In genomic region chr19:4456566-4456842, GRCh38 we compare ENCODE assay signal across 7 cellular contexts. TPM values are rescaled to one million over a fixed set of nuclear protein-coding genes. Genes with fewer than 3 reads are reported as not detected.
DNase-seq lines count a peak whose midpoint lies in the region; ATAC-seq lines count a peak whose summit lies in the region.

No MANE protein-coding gene starts in this region.

- H3K27me3 ChIP-seq in adipocyte (replicated peaks; ENCODE audit: control insufficient read depth, insufficient read depth, low read length) = no peaks in the 10 kb centered on the region
- H3K27me3 ChIP-seq in rectal smooth muscle tissue (ENCODE audit: control insufficient read depth, insufficient read depth, low read length) = no peaks in the 10 kb centered on the region

- peak overlapping the region; percentile 76 for H3K27ac ChIP-seq in rectal smooth muscle tissue (ENCODE audit: low read depth, low read length)

- DNase-seq in ELR (ENCODE audit: low read depth) (peak; percentile 84), MV-4-11 (lab: John Stamatoyannopoulos, UW) (peak; percentile 59), adipocyte (ENCODE audit: low read depth) (peak; percentile 82), left ventricle myocardium superior (no peak)
- no peak for DNase-seq in stimulated activated naive CD4-positive, alpha-beta T cell (lab: John Stamatoyannopoulos, UW)

- no peaks in the 10 kb centered on the region for H3K9me3 ChIP-seq in adipocyte (ENCODE audit: control insufficient read depth, low read length)

- H3K4me3 ChIP-seq in adipocyte (ENCODE audit: low read length) (peak overlapping the region; percentile 99), rectal smooth muscle tissue (ENCODE audit: low read length) (peak overlapping the region; percentile 83)

- ATAC-seq in left ventricle myocardium superior (peak; percentile 13), HG02798 (IDR thresholded peaks at IDR 0.05; ENCODE audit: poor library complexity, unreplicated experiment) (no peak)

- intact Hi-C loops in left ventricle myocardium superior (cut with micrococcal nuclease) = no loop called here

- H3K9ac ChIP-seq in adipocyte (ENCODE audit: low read length) (peak overlapping the region; percentile 99), rectal smooth muscle tissue (ENCODE audit: low read length) (peak overlapping the region; percentile 2)

- H3K4me1 ChIP-seq in adipocyte (ENCODE audit: control insufficient read depth, insufficient read depth, low read length) (peaks cover 33% of the 10 kb centered on the region), rectal smooth muscle tissue (ENCODE audit: control insufficient read depth, insufficient read depth, low read length) (peaks cover 11% of the 10 kb centered on the region)

- peaks cover 21% of the 10 kb centered on the region for H3K36me3 ChIP-seq in adipocyte (ENCODE audit: control insufficient read depth, insufficient read depth, low read length, severe bottlenecking)
- H3K36me3 ChIP-seq in rectal smooth muscle tissue (ENCODE audit: control insufficient read depth, insufficient read depth, low read length) = peaks cover 15% of the 10 kb centered on the region

RNA-seq across cellular contexts. Expression of gene UBXN6, which starts 1.1 kb away (rescaled TPM):
- 127 TPM for total RNA-seq in left ventricle myocardium superior

RNA-seq across cellular contexts. Expression of gene HDGFL2, which starts 15.6 kb away (rescaled TPM):
- 30.3 TPM for total RNA-seq in left ventricle myocardium superior

RNA-seq across cellular contexts. Expression of gene CHAF1A, which starts 54.1 kb away (rescaled TPM):
- total RNA-seq in left ventricle myocardium superior = 7.2 TPM

RNA-seq across cellular contexts. Expression of gene SH3GL1, which starts 56.2 kb away (rescaled TPM):
- 19.1 TPM for total RNA-seq in left ventricle myocardium superior

Comparison
In these comparisons a context has a peak if more than half of its experiments do, and no peak if none do; other contexts are left out.
1. DNase-seq: peak in ELR (single experiment), MV-4-11 (single experiment) and adipocyte (single experiment); none in left ventricle myocardium superior (single experiment) and stimulated activated naive CD4-positive, alpha-beta T cell (0 of 6).